ENCODE assay signal across 1 cellular context in the genomic region with DNA sequence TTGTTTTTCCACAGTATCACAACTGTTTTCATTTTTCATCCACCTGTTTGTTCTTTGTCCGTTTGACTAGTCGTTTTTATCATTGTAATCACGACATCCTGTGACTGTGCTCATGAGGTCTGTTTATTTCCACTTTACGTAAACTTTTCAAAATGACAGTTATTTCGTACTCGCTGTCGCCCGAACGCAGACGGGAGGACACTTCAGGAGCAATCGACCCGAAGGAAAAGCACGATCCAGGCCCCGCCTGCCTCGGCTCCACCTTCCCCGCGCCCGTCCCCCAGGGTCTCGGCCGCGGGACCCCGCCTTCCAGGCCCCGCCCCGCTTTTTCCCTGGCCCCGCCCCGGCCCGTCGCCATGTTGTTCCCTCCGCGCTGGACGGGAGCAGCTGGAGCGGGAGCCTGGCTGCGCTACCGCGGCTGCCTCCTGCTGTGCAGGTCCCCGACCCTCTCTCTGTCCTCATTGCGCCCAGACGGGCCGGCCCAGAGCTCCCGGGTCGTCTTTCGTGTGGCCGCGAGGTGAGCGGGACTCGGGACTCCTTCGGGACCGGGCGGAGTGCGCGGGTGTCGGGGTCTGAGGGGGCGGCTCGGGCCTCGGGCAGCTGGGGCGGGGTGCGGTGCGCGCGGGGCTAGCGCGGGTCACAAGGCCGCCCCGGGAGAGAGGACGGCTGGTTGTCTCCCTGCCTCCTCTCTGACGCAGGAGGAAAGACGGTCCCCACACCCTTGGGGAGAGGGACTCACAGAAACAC.
TF ChIP-seq lines count a peak whose summit lies in the region.

A gene with protein sequence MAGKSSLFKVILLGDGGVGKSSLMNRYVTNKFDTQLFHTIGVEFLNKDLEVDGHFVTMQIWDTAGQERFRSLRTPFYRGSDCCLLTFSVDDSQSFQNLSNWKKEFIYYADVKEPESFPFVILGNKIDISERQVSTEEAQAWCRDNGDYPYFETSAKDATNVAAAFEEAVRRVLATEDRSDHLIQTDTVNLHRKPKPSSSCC (plus strand): TSS at position 357 of the 747 bp plus-strand sequence. CDS start 19,619 bp downstream, outside the sequence.

TF ChIP-seq in K562, 482 proteins besides CTCF, POLR2A, EP300 and RAD21 (continued from another document and continues in another):
- TF ChIP-seq ZBTB7A (IDR thresholded peaks at IDR 0.05; ENCODE audit: borderline replicate concordance, control insufficient read depth, low read depth, low read length) (peak; percentile 93), RBM22 (IDR thresholded peaks at IDR 0.05; ENCODE audit: low read depth, low read length, poor library complexity, severe bottlenecking) (peak; percentile 29), PML (IDR thresholded peaks at IDR 0.05; ENCODE audit: low read length) (peak; percentile 68; the same call in 1 of the 2 replicates), SMAD3 (CRISPR knock-in tag; conservative IDR thresholded peaks at IDR 0.05) (no peak), DACH1 (IDR thresholded peaks at IDR 0.05; ENCODE audit: partially characterized antibody) (peak; percentile 36), KAT8 (IDR thresholded peaks at IDR 0.05; ENCODE audit: low read depth) (no peak), MAZ (CRISPR knock-in tag; conservative IDR thresholded peaks at IDR 0.05 in 1 of 2, IDR thresholded peaks at IDR 0.05 in 1 of 2) (peak; percentile 24 to 60; a peak in 3 of 4 replicates), NUFIP1 (IDR thresholded peaks at IDR 0.05; ENCODE audit: partially characterized antibody) (no peak), RCOR1 (IDR thresholded peaks at IDR 0.05; ENCODE audit: borderline replicate concordance in 1 of 2, low read depth in 2 of 2, low read length in 2 of 2) (0 out of 4 replicates have a peak, but pooled peaks of 1 of the 2 experiments have one; percentile 15), CEBPB (tag; IDR thresholded peaks at IDR 0.05) (no peak), RB1 (IDR thresholded peaks at IDR 0.05; ENCODE audit: low read depth) (peak; percentile 66; the same call in 1 of the 2 replicates), FOXK2 (conservative IDR thresholded peaks at IDR 0.05 in 1 of 2, IDR thresholded peaks at IDR 0.05 in 1 of 2; ENCODE audit: low read depth in 2 of 2) (0 out of 4 replicates have a peak, but pooled peaks of 1 of the 2 experiments have one; percentile 26), NFE2 (IDR thresholded peaks at IDR 0.05; ENCODE audit: low read depth) (no peak), GATAD2B (IDR thresholded peaks at IDR 0.05; ENCODE audit: borderline replicate concordance) (no peak), CBX5 (IDR thresholded peaks at IDR 0.05; ENCODE audit: borderline replicate concordance, low read depth) (no peak), BRD9 (IDR thresholded peaks at IDR 0.05; ENCODE audit: low read depth, partially characterized antibody) (no peak), ZNF830 (CRISPR knock-in tag; IDR thresholded peaks at IDR 0.05) (no peak), NRF1 (conservative IDR thresholded peaks at IDR 0.05 in 1 of 2, IDR thresholded peaks at IDR 0.05 in 1 of 2) (peak; percentile 57 to 65), NFIC (IDR thresholded peaks at IDR 0.05) (peak; percentile 38), ATF7 (IDR thresholded peaks at IDR 0.05) (no peak), ZNF263 (CRISPR knock-in tag; IDR thresholded peaks at IDR 0.05; ENCODE audit: borderline replicate concordance) (peak; percentile 17; the same call in 1 of the 2 replicates), HMGN3 (IDR thresholded peaks at IDR 0.05; ENCODE audit: borderline replicate concordance, extremely low read depth, insufficient read length, low read depth, low read length) (peak; percentile 44), SIN3A (IDR thresholded peaks at IDR 0.05; ENCODE audit: borderline replicate concordance in 2 of 2, control insufficient read depth in 1 of 2, low read depth in 2 of 2, low read length in 2 of 2) (peak in 1 of 2 experiments; percentile 71; a peak in 3 of 4 replicates), EP400 (IDR thresholded peaks at IDR 0.05) (peak; percentile 65; the same call in 1 of the 2 replicates), TAF9B (IDR thresholded peaks at IDR 0.05; ENCODE audit: partially characterized antibody) (peak; percentile 25), POLR2B (IDR thresholded peaks at IDR 0.05; ENCODE audit: low read depth, partially characterized antibody) (peak; percentile 78), CCNT2 (IDR thresholded peaks at IDR 0.05; ENCODE audit: borderline replicate concordance, extremely low read depth, insufficient read length, low read depth, low read length) (peak; percentile 41), ETV5 (CRISPR knock-in tag; IDR thresholded peaks at IDR 0.05; ENCODE audit: low read depth) (0 out of 2 replicates have a peak, but pooled peaks have one; percentile 19), FOXM1 (IDR thresholded peaks at IDR 0.05; ENCODE audit: low read depth) (no peak; the same call in 1 of the 2 replicates), FOXM1 (CRISPR knock-in tag; IDR thresholded peaks at IDR 0.05; ENCODE audit: low read depth) (no peak), POLR2G (IDR thresholded peaks at IDR 0.05; ENCODE audit: low read depth, low read length) (peak; percentile 94), NELFE (IDR thresholded peaks at IDR 0.05; ENCODE audit: insufficient read depth, insufficient read length) (no peak), MEF2D (tag; conservative IDR thresholded peaks at IDR 0.05; ENCODE audit: low read depth) (no peak), FOS (IDR thresholded peaks at IDR 0.05; ENCODE audit: extremely low read depth, insufficient read length) (no peak), SRSF3 (IDR thresholded peaks at IDR 0.05; ENCODE audit: insufficient read depth, low read length) (no peak), PHF8 (IDR thresholded peaks at IDR 0.05; ENCODE audit: borderline replicate concordance, low read length) (peak; percentile 85; the same call in 1 of the 2 replicates), GABPB1 (CRISPR knock-in tag; IDR thresholded peaks at IDR 0.05) (0 out of 2 replicates have a peak, but pooled peaks have one; percentile 31), ZKSCAN1 (IDR thresholded peaks at IDR 0.05; ENCODE audit: low read depth, low read length) (peak; percentile 41; the same call in 1 of the 2 replicates), KDM2B (CRISPR knock-in tag; IDR thresholded peaks at IDR 0.05) (no peak)
- TF ChIP-seq, protein P1, sequence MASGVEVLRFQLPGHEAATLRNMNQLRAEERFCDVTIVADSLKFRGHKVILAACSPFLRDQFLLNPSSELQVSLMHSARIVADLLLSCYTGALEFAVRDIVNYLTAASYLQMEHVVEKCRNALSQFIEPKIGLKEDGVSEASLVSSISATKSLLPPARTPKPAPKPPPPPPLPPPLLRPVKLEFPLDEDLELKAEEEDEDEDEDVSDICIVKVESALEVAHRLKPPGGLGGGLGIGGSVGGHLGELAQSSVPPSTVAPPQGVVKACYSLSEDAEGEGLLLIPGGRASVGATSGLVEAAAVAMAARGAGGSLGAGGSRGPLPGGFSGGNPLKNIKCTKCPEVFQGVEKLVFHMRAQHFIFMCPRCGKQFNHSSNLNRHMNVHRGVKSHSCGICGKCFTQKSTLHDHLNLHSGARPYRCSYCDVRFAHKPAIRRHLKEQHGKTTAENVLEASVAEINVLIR (CRISPR knock-in tag; IDR thresholded peaks at IDR 0.05), result no peak
- TF ChIP-seq, protein P2, sequence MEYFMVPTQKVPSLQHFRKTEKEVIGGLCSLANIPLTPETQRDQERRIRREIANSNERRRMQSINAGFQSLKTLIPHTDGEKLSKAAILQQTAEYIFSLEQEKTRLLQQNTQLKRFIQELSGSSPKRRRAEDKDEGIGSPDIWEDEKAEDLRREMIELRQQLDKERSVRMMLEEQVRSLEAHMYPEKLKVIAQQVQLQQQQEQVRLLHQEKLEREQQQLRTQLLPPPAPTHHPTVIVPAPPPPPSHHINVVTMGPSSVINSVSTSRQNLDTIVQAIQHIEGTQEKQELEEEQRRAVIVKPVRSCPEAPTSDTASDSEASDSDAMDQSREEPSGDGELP (CRISPR knock-in tag; IDR thresholded peaks at IDR 0.05; ENCODE audit: borderline replicate concordance), result peak; percentile 92
- TF ChIP-seq, protein P3, sequence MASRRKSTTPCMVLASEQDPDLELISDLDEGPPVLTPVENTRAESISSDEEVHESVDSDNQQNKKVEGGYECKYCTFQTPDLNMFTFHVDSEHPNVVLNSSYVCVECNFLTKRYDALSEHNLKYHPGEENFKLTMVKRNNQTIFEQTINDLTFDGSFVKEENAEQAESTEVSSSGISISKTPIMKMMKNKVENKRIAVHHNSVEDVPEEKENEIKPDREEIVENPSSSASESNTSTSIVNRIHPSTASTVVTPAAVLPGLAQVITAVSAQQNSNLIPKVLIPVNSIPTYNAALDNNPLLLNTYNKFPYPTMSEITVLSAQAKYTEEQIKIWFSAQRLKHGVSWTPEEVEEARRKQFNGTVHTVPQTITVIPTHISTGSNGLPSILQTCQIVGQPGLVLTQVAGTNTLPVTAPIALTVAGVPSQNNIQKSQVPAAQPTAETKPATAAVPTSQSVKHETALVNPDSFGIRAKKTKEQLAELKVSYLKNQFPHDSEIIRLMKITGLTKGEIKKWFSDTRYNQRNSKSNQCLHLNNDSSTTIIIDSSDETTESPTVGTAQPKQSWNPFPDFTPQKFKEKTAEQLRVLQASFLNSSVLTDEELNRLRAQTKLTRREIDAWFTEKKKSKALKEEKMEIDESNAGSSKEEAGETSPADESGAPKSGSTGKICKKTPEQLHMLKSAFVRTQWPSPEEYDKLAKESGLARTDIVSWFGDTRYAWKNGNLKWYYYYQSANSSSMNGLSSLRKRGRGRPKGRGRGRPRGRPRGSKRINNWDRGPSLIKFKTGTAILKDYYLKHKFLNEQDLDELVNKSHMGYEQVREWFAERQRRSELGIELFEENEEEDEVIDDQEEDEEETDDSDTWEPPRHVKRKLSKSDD (conservative IDR thresholded peaks at IDR 0.05; ENCODE audit: low read length), result 0 out of 2 replicates have a peak, but pooled peaks have one; percentile 40
- TF ChIP-seq, protein P4, sequence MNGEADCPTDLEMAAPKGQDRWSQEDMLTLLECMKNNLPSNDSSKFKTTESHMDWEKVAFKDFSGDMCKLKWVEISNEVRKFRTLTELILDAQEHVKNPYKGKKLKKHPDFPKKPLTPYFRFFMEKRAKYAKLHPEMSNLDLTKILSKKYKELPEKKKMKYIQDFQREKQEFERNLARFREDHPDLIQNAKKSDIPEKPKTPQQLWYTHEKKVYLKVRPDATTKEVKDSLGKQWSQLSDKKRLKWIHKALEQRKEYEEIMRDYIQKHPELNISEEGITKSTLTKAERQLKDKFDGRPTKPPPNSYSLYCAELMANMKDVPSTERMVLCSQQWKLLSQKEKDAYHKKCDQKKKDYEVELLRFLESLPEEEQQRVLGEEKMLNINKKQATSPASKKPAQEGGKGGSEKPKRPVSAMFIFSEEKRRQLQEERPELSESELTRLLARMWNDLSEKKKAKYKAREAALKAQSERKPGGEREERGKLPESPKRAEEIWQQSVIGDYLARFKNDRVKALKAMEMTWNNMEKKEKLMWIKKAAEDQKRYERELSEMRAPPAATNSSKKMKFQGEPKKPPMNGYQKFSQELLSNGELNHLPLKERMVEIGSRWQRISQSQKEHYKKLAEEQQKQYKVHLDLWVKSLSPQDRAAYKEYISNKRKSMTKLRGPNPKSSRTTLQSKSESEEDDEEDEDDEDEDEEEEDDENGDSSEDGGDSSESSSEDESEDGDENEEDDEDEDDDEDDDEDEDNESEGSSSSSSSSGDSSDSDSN (IDR thresholded peaks at IDR 0.05; ENCODE audit: borderline replicate concordance in 1 of 2, low read depth in 2 of 2, low read length in 2 of 2), result 0 out of 4 replicates have a peak, but pooled peaks of 1 of the 2 experiments have one; percentile 8
- TF ChIP-seq, protein P5, sequence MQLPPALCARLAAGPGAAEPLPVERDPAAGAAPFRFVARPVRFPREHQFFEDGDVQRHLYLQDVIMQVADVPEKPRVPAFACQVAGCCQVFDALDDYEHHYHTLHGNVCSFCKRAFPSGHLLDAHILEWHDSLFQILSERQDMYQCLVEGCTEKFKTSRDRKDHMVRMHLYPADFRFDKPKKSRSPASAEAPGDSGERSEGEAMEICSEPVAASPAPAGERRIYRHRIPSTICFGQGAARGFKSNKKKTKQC (CRISPR knock-in tag; IDR thresholded peaks at IDR 0.05), result no peak
- TF ChIP-seq, protein P6, sequence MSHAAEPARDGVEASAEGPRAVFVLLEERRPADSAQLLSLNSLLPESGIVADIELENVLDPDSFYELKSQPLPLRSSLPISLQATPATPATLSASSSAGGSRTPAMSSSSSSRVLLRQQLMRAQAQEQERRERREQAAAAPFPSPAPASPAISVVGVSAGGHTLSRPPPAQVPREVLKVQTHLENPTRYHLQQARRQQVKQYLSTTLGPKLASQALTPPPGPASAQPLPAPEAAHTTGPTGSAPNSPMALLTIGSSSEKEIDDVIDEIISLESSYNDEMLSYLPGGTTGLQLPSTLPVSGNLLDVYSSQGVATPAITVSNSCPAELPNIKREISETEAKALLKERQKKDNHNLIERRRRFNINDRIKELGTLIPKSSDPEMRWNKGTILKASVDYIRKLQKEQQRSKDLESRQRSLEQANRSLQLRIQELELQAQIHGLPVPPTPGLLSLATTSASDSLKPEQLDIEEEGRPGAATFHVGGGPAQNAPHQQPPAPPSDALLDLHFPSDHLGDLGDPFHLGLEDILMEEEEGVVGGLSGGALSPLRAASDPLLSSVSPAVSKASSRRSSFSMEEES (CRISPR knock-in tag; IDR thresholded peaks at IDR 0.05), result no peak
- TF ChIP-seq, protein P7, sequence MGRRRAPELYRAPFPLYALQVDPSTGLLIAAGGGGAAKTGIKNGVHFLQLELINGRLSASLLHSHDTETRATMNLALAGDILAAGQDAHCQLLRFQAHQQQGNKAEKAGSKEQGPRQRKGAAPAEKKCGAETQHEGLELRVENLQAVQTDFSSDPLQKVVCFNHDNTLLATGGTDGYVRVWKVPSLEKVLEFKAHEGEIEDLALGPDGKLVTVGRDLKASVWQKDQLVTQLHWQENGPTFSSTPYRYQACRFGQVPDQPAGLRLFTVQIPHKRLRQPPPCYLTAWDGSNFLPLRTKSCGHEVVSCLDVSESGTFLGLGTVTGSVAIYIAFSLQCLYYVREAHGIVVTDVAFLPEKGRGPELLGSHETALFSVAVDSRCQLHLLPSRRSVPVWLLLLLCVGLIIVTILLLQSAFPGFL (CRISPR knock-in tag; IDR thresholded peaks at IDR 0.05), result no peak
- TF ChIP-seq, protein P8, sequence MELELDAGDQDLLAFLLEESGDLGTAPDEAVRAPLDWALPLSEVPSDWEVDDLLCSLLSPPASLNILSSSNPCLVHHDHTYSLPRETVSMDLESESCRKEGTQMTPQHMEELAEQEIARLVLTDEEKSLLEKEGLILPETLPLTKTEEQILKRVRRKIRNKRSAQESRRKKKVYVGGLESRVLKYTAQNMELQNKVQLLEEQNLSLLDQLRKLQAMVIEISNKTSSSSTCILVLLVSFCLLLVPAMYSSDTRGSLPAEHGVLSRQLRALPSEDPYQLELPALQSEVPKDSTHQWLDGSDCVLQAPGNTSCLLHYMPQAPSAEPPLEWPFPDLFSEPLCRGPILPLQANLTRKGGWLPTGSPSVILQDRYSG (tag; conservative IDR thresholded peaks at IDR 0.05; ENCODE audit: low read depth), result no peak
- TF ChIP-seq, protein P9, sequence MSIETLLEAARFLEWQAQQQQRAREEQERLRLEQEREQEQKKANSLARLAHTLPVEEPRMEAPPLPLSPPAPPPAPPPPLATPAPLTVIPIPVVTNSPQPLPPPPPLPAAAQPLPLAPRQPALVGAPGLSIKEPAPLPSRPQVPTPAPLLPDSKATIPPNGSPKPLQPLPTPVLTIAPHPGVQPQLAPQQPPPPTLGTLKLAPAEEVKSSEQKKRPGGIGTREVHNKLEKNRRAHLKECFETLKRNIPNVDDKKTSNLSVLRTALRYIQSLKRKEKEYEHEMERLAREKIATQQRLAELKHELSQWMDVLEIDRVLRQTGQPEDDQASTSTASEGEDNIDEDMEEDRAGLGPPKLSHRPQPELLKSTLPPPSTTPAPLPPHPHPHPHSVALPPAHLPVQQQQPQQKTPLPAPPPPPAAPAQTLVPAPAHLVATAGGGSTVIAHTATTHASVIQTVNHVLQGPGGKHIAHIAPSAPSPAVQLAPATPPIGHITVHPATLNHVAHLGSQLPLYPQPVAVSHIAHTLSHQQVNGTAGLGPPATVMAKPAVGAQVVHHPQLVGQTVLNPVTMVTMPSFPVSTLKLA (conservative IDR thresholded peaks at IDR 0.05), result peak in 1 of 2 experiments; percentile 62; a peak in 2 of 4 replicates
